ENCODE assay signal across 1 cellular context in genomic region chr13:111034811-111035210, GRCh38.
TF ChIP-seq lines count a peak whose summit lies in the region.

No MANE protein-coding gene starts in this region.

TF ChIP-seq in IMR-90, 13 proteins besides CTCF, POLR2A, EP300 and RAD21:
- TF ChIP-seq BHLHE40 (IDR thresholded peaks at IDR 0.05; ENCODE audit: low read depth, low read length) = peak; percentile 59; the same call in 1 of the 2 replicates
- no peak for TF ChIP-seq CHD1 (IDR thresholded peaks at IDR 0.05; ENCODE audit: low read depth, low read length)
- TF ChIP-seq ELK1 (IDR thresholded peaks at IDR 0.05; ENCODE audit: borderline replicate concordance, low read depth, low read length) = no peak
TF ChIP-seq in IMR-90: peak in this region for 1.
